Comparison of ENCODE assay signal across 14 cellular contexts in genomic region chr11:114132427-114132826, GRCh38.
A peak's percentile ranks its signal among the peaks of the same experiment; 100 is the strongest.
DNase-seq lines count a peak whose midpoint lies in the region; ATAC-seq and TF ChIP-seq lines count a peak whose summit lies in the region.
"Had no signal": no experiment of that assay in that cellular context is flagged by ENCODE, and none has a peak within 500 bp of the region (broad histone marks: within the 10 kb centered on the region; RNA-seq: fewer than 3 reads in every experiment).

No MANE protein-coding gene starts in this region.

- no peak for TF ChIP-seq EP300 in suprapubic skin (IDR thresholded peaks at IDR 0.05)

- no peaks in the 10 kb centered on the region for H3K36me3 Mint-ChIP-seq in T-helper 17 cell (ENCODE audit: low read depth)

- peaks cover 27% of the 10 kb centered on the region for H3K4me1 Mint-ChIP-seq in T-helper 17 cell

- peak; percentile 21 for DNase-seq in NCI-H1092 treated with DMSO at 0.1 percent for 48 hours (lab: John Stamatoyannopoulos, UW)
- DNase-seq in NCI-H1092 (lab: John Stamatoyannopoulos, UW), result no peak
- no peak for DNase-seq in T-helper 17 cell
- DNase-seq in right lobe of liver, result no peak
- DNase-seq in suprapubic skin (ENCODE audit: low spot score in 2 of 2), result no peak
- no peak for DNase-seq in GM19238 (ENCODE audit: insufficient read length, low spot score)
- DNase-seq in NCI-H69 (lab: John Stamatoyannopoulos, UW), result no peak
- DNase-seq: activated T-cell treated with anti-CD3 and anti-CD28 coated beads, Interleukin-2, amount 50 U/mL, for 4 hours; GOT3; NCI-H1436; NCI-H774; testis had no signal

- no peak overlapping the region for H3K4me3 Mint-ChIP-seq in T-helper 17 cell
- H3K4me3 Mint-ChIP-seq: activated T-cell treated with anti-CD3 and anti-CD28 coated beads, Interleukin-2, amount 50 U/mL, for 4 hours had no signal

- intact Hi-C loops in right lobe of liver (cut with DNase I), result no loop called here

- H3K27ac Mint-ChIP-seq in T-helper 17 cell, result peak overlapping the region; percentile 16

- H3K36me3 ChIP-seq in right lobe of liver (peaks cover 0 to 3% (median 1%) of the 10 kb centered on the region in 4 donors), suprapubic skin (peaks cover 16% of the 10 kb centered on the region)

- TF ChIP-seq CTCF in right lobe of liver (IDR thresholded peaks at IDR 0.05) (no peak), suprapubic skin (IDR thresholded peaks at IDR 0.05) (no peak)

- H3K27ac ChIP-seq in right lobe of liver (peak overlapping the region; percentile 38 to 61 (median 47)), suprapubic skin (peak overlapping the region; percentile 66)
- H3K27ac ChIP-seq: SK-N-MC had no signal

- H3K4me1 ChIP-seq in right lobe of liver (peaks cover 0 to 94% (median 48%) of the 10 kb centered on the region in 4 donors), suprapubic skin (peaks cover 90% of the 10 kb centered on the region)

- no peaks in the 10 kb centered on the region for H3K27me3 ChIP-seq in right lobe of liver
- no peaks in the 10 kb centered on the region for H3K27me3 ChIP-seq in suprapubic skin
- H3K27me3 ChIP-seq: testis had no signal

- H3K27me3 Mint-ChIP-seq in T-helper 17 cell, result no peaks in the 10 kb centered on the region

- H3K4me3 ChIP-seq in right lobe of liver (no peak overlapping the region), suprapubic skin (no peak overlapping the region)
- H3K4me3 ChIP-seq: SK-N-MC, testis had no signal

- TF ChIP-seq POLR2A in right lobe of liver (IDR thresholded peaks at IDR 0.05) (no peak), suprapubic skin (IDR thresholded peaks at IDR 0.05) (no peak)

- H3K9me3 ChIP-seq in T-helper 17 cell (ENCODE audit: control insufficient read depth, low read length, poor library complexity, severe bottlenecking), result no peaks in the 10 kb centered on the region
- no peaks in the 10 kb centered on the region for H3K9me3 ChIP-seq in right lobe of liver
- H3K9me3 ChIP-seq in suprapubic skin, result no peaks in the 10 kb centered on the region
- H3K9me3 ChIP-seq: testis had no signal

- no peak for ATAC-seq in T-helper 17 cell
- ATAC-seq in right lobe of liver, result peak in 1 of 4 donors; percentile 15
- ATAC-seq in HG02759 (IDR thresholded peaks at IDR 0.05; ENCODE audit: unreplicated experiment), result no peak

- 51% methylated on average over 5 of the region's 9 CpGs for WGBS in right lobe of liver (ENCODE audit: insufficient coverage, low coverage, low lambda C conversion rate, missing lambda C conversion rate)
- 84% methylated on average over 9 of the region's 9 CpGs for WGBS in suprapubic skin
